ENCODE assay signal across 8 cellular contexts in the genomic region with DNA sequence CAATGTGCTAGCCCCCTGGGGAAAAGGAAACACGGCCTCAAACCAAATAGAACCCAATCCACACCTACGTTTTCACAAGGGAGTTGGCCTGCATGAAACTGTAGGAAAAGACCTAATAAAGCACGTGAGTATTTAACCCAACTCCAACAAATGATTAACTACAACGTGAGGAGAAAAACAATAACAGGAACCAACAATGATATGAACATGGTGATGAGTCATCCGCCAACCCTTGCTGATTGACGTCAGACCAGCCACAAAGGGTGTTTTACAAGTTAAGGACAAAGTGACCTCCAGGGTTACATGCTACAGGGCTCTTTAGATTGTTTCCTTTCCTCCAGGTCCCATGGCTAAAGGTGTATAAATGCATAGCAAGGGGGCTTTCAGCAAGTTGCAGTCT.
A peak's percentile ranks its signal among the peaks of the same experiment; 100 is the strongest.
DNase-seq lines count a peak whose midpoint lies in the region; ATAC-seq and TF ChIP-seq lines count a peak whose summit lies in the region.

No MANE protein-coding gene starts in this region.

- H3K4me1 ChIP-seq in HUES48 (ENCODE audit: control insufficient read depth, insufficient read depth, low read length) (peaks cover 7% of the 10 kb centered on the region; the same call in 1 of the 2 replicates), heart left ventricle (peaks cover 0 to 14% (median 7%) of the 10 kb centered on the region in 12 donors)

- no peaks in the 10 kb centered on the region for H3K27me3 Mint-ChIP-seq in activated T-helper 1 cell treated with anti-CD3 and anti-CD28 coated beads, Interleukin-12 subunit alpha, Interleukin-12 subunit beta, Interleukin-2, Interleukin-4 antibody, amounts not matched to agents 30 ng/mL and 10 ng/mL and 1 ng/mL, durations not matched to agents 14 hours and 24 hours and 36 hours (ENCODE audit: insufficient read depth)

- no peaks in the 10 kb centered on the region for H3K9me3 ChIP-seq in HUES48 (ENCODE audit: control insufficient read depth, insufficient read depth, low read length)
- H3K9me3 ChIP-seq in heart left ventricle, result peaks cover 0 to 8% (median 0%) of the 10 kb centered on the region in 12 donors

- H3K27ac Mint-ChIP-seq in activated T-helper 1 cell treated with anti-CD3 and anti-CD28 coated beads, Interleukin-12 subunit alpha, Interleukin-12 subunit beta, Interleukin-2, Interleukin-4 antibody, amounts not matched to agents 30 ng/mL and 10 ng/mL and 1 ng/mL, durations not matched to agents 14 hours and 24 hours and 36 hours, result peak overlapping the region; percentile 91

- no peak for TF ChIP-seq CTCF in heart left ventricle (IDR thresholded peaks at IDR 0.05)

- H3K4me1 Mint-ChIP-seq in activated T-helper 1 cell treated with anti-CD3 and anti-CD28 coated beads, Interleukin-12 subunit alpha, Interleukin-12 subunit beta, Interleukin-2, Interleukin-4 antibody, amounts not matched to agents 30 ng/mL and 10 ng/mL and 1 ng/mL, durations not matched to agents 14 hours and 24 hours and 36 hours (ENCODE audit: low read depth), result peaks cover 43% of the 10 kb centered on the region

- peak overlapping the region; percentile 24 for H3K4me3 Mint-ChIP-seq in activated T-helper 1 cell treated with anti-CD3 and anti-CD28 coated beads, Interleukin-12 subunit alpha, Interleukin-12 subunit beta, Interleukin-2, Interleukin-4 antibody, amounts not matched to agents 30 ng/mL and 10 ng/mL and 1 ng/mL, durations not matched to agents 14 hours and 24 hours and 36 hours

- intact Hi-C loops in Right ventricle myocardium superior (cut with DNase I) (no loop called here), Right ventricle myocardium inferior (cut with DNase I) (no loop called here), heart left ventricle (cut with DNase I) (no loop called here)
- intact Hi-C loops in activated T-helper 1 cell treated with anti-CD3 and anti-CD28 coated beads, Interleukin-12 subunit alpha, Interleukin-12 subunit beta, Interleukin-2, Interleukin-4 antibody, amounts not matched to agents 30 ng/mL and 10 ng/mL and 1 ng/mL, durations not matched to agents 14 hours and 24 hours and 36 hours (cut with micrococcal nuclease), result loop anchor here (1.0 to 2.0 kb wide), 3 partner anchors 14 to 29 kb away; no protein-coding TSS in a partner anchor

- H3K36me3 ChIP-seq in HUES48 (ENCODE audit: control insufficient read depth, insufficient read depth, low read length) (no peaks in the 10 kb centered on the region), heart left ventricle (no peaks in the 10 kb centered on the region)

- peak overlapping the region; percentile 69 for H3K27ac ChIP-seq in HUES48 (ENCODE audit: low read depth, low read length)
- H3K27ac ChIP-seq in heart left ventricle, result peak overlapping the region in 7 of 12 donors; percentile 4 to 54 (median 28)
- peak overlapping the region in 16 of 21 experiments; percentile 4 to 83 (median 50) for H3K27ac ChIP-seq in skin epidermis

- no peak for TF ChIP-seq POLR2A in heart left ventricle (IDR thresholded peaks at IDR 0.05)

- H3K36me3 Mint-ChIP-seq in activated T-helper 1 cell treated with anti-CD3 and anti-CD28 coated beads, Interleukin-12 subunit alpha, Interleukin-12 subunit beta, Interleukin-2, Interleukin-4 antibody, amounts not matched to agents 30 ng/mL and 10 ng/mL and 1 ng/mL, durations not matched to agents 14 hours and 24 hours and 36 hours (ENCODE audit: low read depth), result peaks cover 15% of the 10 kb centered on the region

- 35 to 46% (median 41%) methylated on average over 6 of the region's 6 CpGs for WGBS in heart left ventricle, 4 donors

- H3K27me3 ChIP-seq in HUES48 (ENCODE audit: control insufficient read depth, insufficient read depth, low read length) (no peaks in the 10 kb centered on the region), heart left ventricle (no peaks in the 10 kb centered on the region)

- no peak overlapping the region for H3K9ac ChIP-seq in HUES48 (ENCODE audit: low read depth, low read length)

- ATAC-seq in Right ventricle myocardium superior (ENCODE audit: poor library complexity) (peak; percentile 33), Right ventricle myocardium inferior (no peak), heart left ventricle (peak; percentile 49 to 94 (median 86)), GM18519 (IDR thresholded peaks at IDR 0.05; ENCODE audit: low FRiP score, unreplicated experiment) (no peak)

- no peak overlapping the region for H3K4me3 ChIP-seq in HUES48 (ENCODE audit: low read depth, low read length)
- no peak overlapping the region for H3K4me3 ChIP-seq in heart left ventricle
- no peak overlapping the region for H3K4me3 ChIP-seq in skin epidermis

- no peak for DNase-seq in Right ventricle myocardium superior
- no peak for DNase-seq in Right ventricle myocardium inferior (ENCODE audit: missing footprints)
- DNase-seq in activated T-helper 1 cell treated with anti-CD3 and anti-CD28 coated beads, Interleukin-12 subunit alpha, Interleukin-12 subunit beta, Interleukin-2, Interleukin-4 antibody, amounts not matched to agents 30 ng/mL and 10 ng/mL and 1 ng/mL, durations not matched to agents 14 hours and 24 hours and 36 hours (ENCODE audit: low spot score), result peak; percentile 51
- DNase-seq in heart left ventricle, result peak in 3 of 5 donors; percentile 35 to 69 (median 38)
- DNase-seq in Ammon's horn (ENCODE audit: low spot score), result no peak

- H3K9me3 Mint-ChIP-seq in activated T-helper 1 cell treated with anti-CD3 and anti-CD28 coated beads, Interleukin-12 subunit alpha, Interleukin-12 subunit beta, Interleukin-2, Interleukin-4 antibody, amounts not matched to agents 30 ng/mL and 10 ng/mL and 1 ng/mL, durations not matched to agents 14 hours and 24 hours and 36 hours, result peaks cover 36% of the 10 kb centered on the region

Comparison
In these comparisons a context has a peak if more than half of its experiments do, and no peak if none do; other contexts are left out.
1. ATAC-seq: peak in Right ventricle myocardium superior (single experiment) and heart left ventricle (4 of 4); none in Right ventricle myocardium inferior (single experiment) and GM18519 (single experiment).
2. DNase-seq: peak in activated T-helper 1 cell treated with anti-CD3 and anti-CD28 coated beads, Interleukin-12 subunit alpha, Interleukin-12 subunit beta, Interleukin-2, Interleukin-4 antibody, amounts not matched to agents 30 ng/mL and 10 ng/mL and 1 ng/mL, durations not matched to agents 14 hours and 24 hours and 36 hours (single experiment) and heart left ventricle (3 of 5); none in Right ventricle myocardium superior (single experiment), Right ventricle myocardium inferior (single experiment) and Ammon's horn (single experiment).
3. Peak in every context shown above with its lines, with median percentiles within 50 percentile points of each other: H3K27ac ChIP-seq.